ENCODE assay signal across 8 cellular contexts in genomic region chr14:91173221-91173670, GRCh38. TPM values are rescaled to one million over a fixed set of nuclear protein-coding genes. Genes with fewer than 3 reads are reported as not detected.
A peak's percentile ranks its signal among the peaks of the same experiment; 100 is the strongest.
DNase-seq lines count a peak whose midpoint lies in the region; ATAC-seq, FAIRE-seq and TF ChIP-seq lines count a peak whose summit lies in the region.

No MANE protein-coding gene starts in this region.

- H3K27me3 ChIP-seq in neural cell (ENCODE audit: insufficient read depth, low read depth, low read length), result no peaks in the 10 kb centered on the region

- H4K20me1 ChIP-seq in neural cell (ENCODE audit: insufficient read depth), result no peaks in the 10 kb centered on the region

- no peak for TF ChIP-seq EP300 in neural cell (conservative IDR thresholded peaks at IDR 0.05; ENCODE audit: poor library complexity, severe bottlenecking)

- H3K79me2 ChIP-seq in neural cell (replicated peaks; ENCODE audit: insufficient read depth, low read length), result no peaks in the 10 kb centered on the region

- no peak overlapping the region for H3K4me2 ChIP-seq in neural cell (ENCODE audit: low read length)

- H3K9me3 ChIP-seq in neural cell (ENCODE audit: low read length), result no peaks in the 10 kb centered on the region

- no peaks in the 10 kb centered on the region for H3K9me2 ChIP-seq in neural cell (ENCODE audit: insufficient read depth, low read length)

- no peak overlapping the region for H2AFZ ChIP-seq in neural cell (ENCODE audit: low read depth, low read length)

- no peak overlapping the region for H3K27ac ChIP-seq in neural cell (ENCODE audit: low read length)

- H3F3A ChIP-seq in neural cell (ENCODE audit: insufficient read depth, low read length, poor library complexity, severe bottlenecking), result no peaks in the 10 kb centered on the region

- FAIRE-seq in RCC 7860 (lab: Jason Lieb, UNC), result no peak

- TF ChIP-seq RAD21 in neural cell (conservative IDR thresholded peaks at IDR 0.05), result peak; percentile 85

- no peak overlapping the region for H3K9ac ChIP-seq in neural cell (ENCODE audit: low read length)

- H3K36me3 ChIP-seq in neural cell (ENCODE audit: insufficient read depth, low read length), result no peaks in the 10 kb centered on the region

- TF ChIP-seq CTCF in fibroblast of pulmonary artery (IDR thresholded peaks at IDR 0.05; ENCODE audit: low read length, missing control alignments) (peak; percentile 90), neural cell (IDR thresholded peaks at IDR 0.05; ENCODE audit: poor library complexity, severe bottlenecking) (peak; percentile 86)

- no peak overlapping the region for H3K4me3 ChIP-seq in fibroblast of pulmonary artery (replicated peaks; ENCODE audit: low read depth, low read length)
- H3K4me3 ChIP-seq in neural cell (ENCODE audit: low read length), result no peak overlapping the region

- DNase-seq in DMS 273 treated with DMSO at 0.1 percent for 48 hours (lab: John Stamatoyannopoulos, UW), result peak; percentile 36
- peak; percentile 58 for DNase-seq in HuH-7.5 (ENCODE audit: low spot score)
- peak; percentile 9 for DNase-seq in RCC 7860 (ENCODE audit: low spot score)
- peak; percentile 61 to 65 for DNase-seq in activated T-helper 1 cell treated with anti-CD3 and anti-CD28 coated beads, Interleukin-2, amount 50 U/mL, for 16 hours (ENCODE audit: low read depth in 1 of 2, low spot score in 1 of 2)
- peak; percentile 88 for DNase-seq in fibroblast of pulmonary artery (ENCODE audit: low read depth)
- peak; percentile 74 for DNase-seq in stimulated activated naive CD4-positive, alpha-beta T cell treated with Interleukin-2 at 50 U/mL for 16 hours (lab: John Stamatoyannopoulos, UW)

- ATAC-seq in HG03039 (IDR thresholded peaks at IDR 0.05; ENCODE audit: unreplicated experiment), result no peak

TF ChIP-seq in neural cell, 6 proteins besides CTCF, POLR2A, EP300 and RAD21:
- peak; percentile 93 for TF ChIP-seq SMC3 (conservative IDR thresholded peaks at IDR 0.05; ENCODE audit: poor library complexity)
- no peak for TF ChIP-seq POLR2AphosphoS5 (IDR thresholded peaks at IDR 0.05)
- no peak for TF ChIP-seq REST (IDR thresholded peaks at IDR 0.05; ENCODE audit: borderline replicate concordance)

RNA-seq across cellular contexts. Expression of gene DGLUCY, which starts 59.4 kb away (rescaled TPM):
- polyA plus RNA-seq in neural cell, result 30.5 and 35.8 TPM in 2 replicates
- polyA minus RNA-seq in neural cell, result 26.9 and 35.3 TPM in 2 replicates

Comparison
In these comparisons a context has a peak if more than half of its experiments do, and no peak if none do; other contexts are left out.
1. DNase-seq: peak in every context shown above with its lines; median percentile 88 in fibroblast of pulmonary artery; 74 in stimulated activated naive CD4-positive, alpha-beta T cell treated with Interleukin-2 at 50 U/mL for 16 hours; 63 in activated T-helper 1 cell treated with anti-CD3 and anti-CD28 coated beads, Interleukin-2, amount 50 U/mL, for 16 hours; 58 in HuH-7.5; 36 in DMS 273 treated with DMSO at 0.1 percent for 48 hours; 9 in RCC 7860.